Comparison of ENCODE assay signal across 11 cellular contexts in the genomic region with DNA sequence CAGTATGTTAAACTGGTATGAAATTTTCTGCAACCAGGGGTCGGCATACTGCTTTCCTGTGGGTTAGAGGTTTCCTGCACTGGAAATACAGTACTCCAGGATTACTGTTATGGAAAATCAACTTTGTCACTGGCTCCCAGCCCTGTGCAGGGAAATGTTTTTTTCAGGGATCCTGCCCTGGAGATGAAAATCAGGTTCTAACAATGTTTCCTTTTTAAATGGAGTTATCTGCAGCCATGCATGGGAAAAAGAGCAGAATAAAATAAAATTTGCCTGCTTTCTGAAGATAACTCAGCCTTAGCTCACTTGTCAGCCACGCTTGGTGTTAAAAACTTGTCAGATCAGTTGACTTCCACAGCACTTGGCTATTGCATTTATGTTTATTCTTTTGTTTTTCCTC.
"Had no signal": no experiment of that assay in that cellular context is flagged by ENCODE, and none has a peak within 500 bp of the region (broad histone marks: within the 10 kb centered on the region; RNA-seq: fewer than 3 reads in every experiment).

No MANE protein-coding gene starts in this region.

- H3K9me3 ChIP-seq: HAP-1 had no signal

- H3K9ac ChIP-seq: GM23248 had no signal

- H3K27ac ChIP-seq: GM23248 had no signal

- H3K4me1 ChIP-seq: HAP-1 had no signal

- H3K4me3 ChIP-seq: GM23248, GM23338, HAP-1 had no signal

- H3K36me3 ChIP-seq: HAP-1 had no signal

- H2AFZ ChIP-seq: GM23248, GM23338 had no signal

- H3K4me2 ChIP-seq: GM23338 had no signal

- ATAC-seq: GM23338, HCT116 had no signal

- FAIRE-seq: H1, H54 had no signal

- DNase-seq: GM23248, GOT3, H7, H9, HCEC 1CT, HFFc6 had no signal
